ENCODE assay signal across 19 cellular contexts in genomic region chr21:23475518-23476189, GRCh38.
"Had no signal": no experiment of that assay in that cellular context is flagged by ENCODE, and none has a peak within 500 bp of the region (broad histone marks: within the 10 kb centered on the region; RNA-seq: fewer than 3 reads in every experiment).

No MANE protein-coding gene starts in this region.

- DNase-seq: activated B cell treated with CpG ODN at 0.5 μM for 24 hours; activated CD4-positive, alpha-beta T cell treated with anti-CD3 and anti-CD28 coated beads for 48 hours; activated CD8-positive, alpha-beta memory T cell treated with anti-CD3 and anti-CD28 coated beads, Interleukin-2, amount 50 U/mL, for 4 hours; activated CD8-positive, alpha-beta T cell treated with anti-CD3 and anti-CD28 coated beads, Interleukin-2, amount 10 ng/mL, durations not matched to agents 7 days and 5 days; activated gamma-delta T cell; activated T-cell treated with anti-CD3 and anti-CD28 coated beads, Interleukin-2, amount 50 U/mL, for 72 hours; amygdala; foreskin keratinocyte; head of caudate nucleus; nucleus accumbens; posterior cingulate gyrus; retina; stimulated activated CD4-positive, alpha-beta T cell treated with anti-CD3 and anti-CD28 coated beads, Interleukin-12 subunit alpha, Interleukin-12 subunit beta, amount 100 ng/mL, for 4 hours; stimulated activated CD4-positive, alpha-beta T cell treated with anti-CD3 and anti-CD28 coated beads, Interleukin-2, amount 100 ng/mL, for 24 hours; stomach; testis; upper lobe of right lung had no signal

- ATAC-seq: activated CD8-positive, alpha-beta T cell treated with anti-CD3 and anti-CD28 coated beads, Interleukin-2, amount 10 ng/mL, durations not matched to agents 7 days and 5 days; activated T-cell treated with anti-CD3 and anti-CD28 coated beads, Interleukin-2, amount 50 U/mL, for 72 hours; foreskin keratinocyte; natural killer cell treated with Interleukin-12 subunit alpha and Interleukin-12 subunit beta and Interleukin-15 and Interleukin-18, amount 100 ng/mL, for 72 hours; upper lobe of right lung had no signal

- FAIRE-seq: TTC549 had no signal
